19 cellular contexts compared by ENCODE assay signal in genomic region chr11:62931501-62932278, GRCh38. TPM values are rescaled to one million over a fixed set of nuclear protein-coding genes. Genes with fewer than 3 reads are reported as not detected.
DNase-seq lines count a peak whose midpoint lies in the region; ATAC-seq, FAIRE-seq and TF ChIP-seq lines count a peak whose summit lies in the region.
"Had no signal": no experiment of that assay in that cellular context is flagged by ENCODE, and none has a peak within 500 bp of the region (broad histone marks: within the 10 kb centered on the region; RNA-seq: fewer than 3 reads in every experiment).

No MANE protein-coding gene starts in this region.

- no peak overlapping the region for H3K4me3 ChIP-seq in bronchial epithelial cell (ENCODE audit: low read depth, low read length)
- no peak overlapping the region for H3K4me3 ChIP-seq in ascending aorta

- no peak overlapping the region for H3K27ac ChIP-seq in ascending aorta

- H3K9me3 ChIP-seq in ascending aorta, result no peaks in the 10 kb centered on the region

- FAIRE-seq in H54 (lab: Jason Lieb, UNC), result peak; percentile 11
- peak; percentile 47 for FAIRE-seq in bronchial epithelial cell (lab: Jason Lieb, UNC)
- FAIRE-seq: GM12892, HTR-8/SVneo, islet of Langerhans had no signal

- H3K4me1 ChIP-seq in ascending aorta, result no peaks in the 10 kb centered on the region

- ATAC-seq in GM21528 (IDR thresholded peaks at IDR 0.05; ENCODE audit: low FRiP score, unreplicated experiment) (no peak), GM21529 (IDR thresholded peaks at IDR 0.05; ENCODE audit: unreplicated experiment) (no peak), HG03095 (IDR thresholded peaks at IDR 0.05; ENCODE audit: unreplicated experiment) (no peak)

- H3K27me3 ChIP-seq in bronchial epithelial cell (ENCODE audit: control insufficient read depth, insufficient read depth, low read length), result peaks cover 17% of the 10 kb centered on the region
- H3K27me3 ChIP-seq in ascending aorta, result peaks cover 3% of the 10 kb centered on the region

- TF ChIP-seq CTCF in bronchial epithelial cell (IDR thresholded peaks at IDR 0.05; ENCODE audit: insufficient read depth, low read length, severe bottlenecking), result no peak
- no peak for TF ChIP-seq CTCF in ascending aorta (IDR thresholded peaks at IDR 0.05)

- intact Hi-C loops in ascending aorta (cut with DNase I), result no loop called here

- peak; percentile 86 for DNase-seq in A172 (ENCODE audit: low spot score)
- peak; percentile 80 for DNase-seq in H54 (ENCODE audit: insufficient read length, low spot score)
- peak; percentile 35 for DNase-seq in NCI-H446 treated with DMSO at 0.1 percent for 48 hours (lab: John Stamatoyannopoulos, UW)
- no peak for DNase-seq in bronchial epithelial cell (ENCODE audit: low read depth)
- DNase-seq in ascending aorta (ENCODE audit: low spot score in 2 of 2), result no peak
- DNase-seq: aorta; erythroblast; HFFc6; MM.1S; SIG-M5; stimulated activated CD4-positive, alpha-beta T cell treated with anti-CD3 and anti-CD28 coated beads, Interleukin-15, amount 100 ng/mL, for 24 hours had no signal

- TF ChIP-seq POLR2A in H54 (IDR thresholded peaks at IDR 0.05; ENCODE audit: low read depth, low read length), result no peak

- no peaks in the 10 kb centered on the region for H3K36me3 ChIP-seq in bronchial epithelial cell (ENCODE audit: control insufficient read depth, insufficient read depth, low read length)
- H3K36me3 ChIP-seq in ascending aorta, result no peaks in the 10 kb centered on the region

RNA-seq across cellular contexts. Expression of gene CHRM1, which starts 10.5 kb away (rescaled TPM):
- total RNA-seq in A172 (2014; rRNA removed; shearing (Covaris generic)), result 0.02 TPM in 1 of 2 replicates, not detected in the other
- total RNA-seq in bronchial epithelial cell (not detected in 2 replicates), ascending aorta (not detected)
- total RNA-seq: aorta, HFFc6, renal cortical epithelial cell had no signal

RNA-seq across cellular contexts. Expression of gene SLC3A2, which starts 51.0 kb away (rescaled TPM):
- total RNA-seq in A172 (2014; rRNA removed; shearing (Covaris generic)), result 198 and 207 TPM in 2 replicates
- 1,292 and 1,548 TPM in 2 replicates for total RNA-seq in bronchial epithelial cell
- total RNA-seq in ascending aorta, result 143 TPM

RNA-seq across cellular contexts. Expression of gene SLC22A6, which starts 53.1 kb away (rescaled TPM):
- total RNA-seq in A172 (2014; rRNA removed; shearing (Covaris generic)), result not detected in 2 replicates
- not detected in 2 replicates for total RNA-seq in bronchial epithelial cell
- not detected for total RNA-seq in ascending aorta
- total RNA-seq: aorta, HFFc6, renal cortical epithelial cell, urinary bladder had no signal

Comparison
In these comparisons a context has a peak if more than half of its experiments do, and no peak if none do; other contexts are left out.
1. DNase-seq: peak in A172 (single experiment), H54 (single experiment) and NCI-H446 treated with DMSO at 0.1 percent for 48 hours (single experiment); none in bronchial epithelial cell (single experiment) and ascending aorta (0 of 2).